7 cellular contexts compared by ENCODE assay signal in the genomic region with DNA sequence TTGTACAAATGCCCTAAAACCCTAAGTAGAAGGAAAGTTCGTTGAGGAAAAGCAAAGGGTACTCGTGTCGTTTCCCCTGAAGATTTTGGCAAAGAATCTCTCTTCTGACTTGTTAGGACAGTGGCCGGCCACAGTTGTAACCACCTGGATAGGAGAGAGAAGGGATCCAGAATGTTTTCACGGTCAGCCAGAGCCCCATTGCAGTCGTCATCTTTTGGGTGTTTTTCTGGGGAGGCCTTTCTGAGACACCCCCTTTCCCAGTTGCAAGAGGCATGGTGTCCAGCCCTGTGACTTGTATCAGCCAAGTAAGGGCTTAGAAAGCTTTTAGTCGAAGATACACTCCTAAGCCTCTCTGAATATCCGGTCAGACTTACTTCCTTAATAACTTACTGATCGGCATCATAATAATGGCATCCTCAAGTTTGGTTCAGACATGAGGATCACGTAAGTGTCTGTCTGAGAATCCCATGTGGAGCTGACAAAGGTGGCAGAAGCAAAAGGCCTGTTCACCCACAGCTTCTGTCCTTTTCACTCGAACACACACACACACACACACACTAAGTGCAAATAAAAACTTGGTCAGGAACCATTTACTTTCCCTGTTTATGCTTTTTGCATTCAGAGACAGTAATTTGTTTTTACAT.
A peak's percentile ranks its signal among the peaks of the same experiment; 100 is the strongest.
DNase-seq lines count a peak whose midpoint lies in the region; ATAC-seq and TF ChIP-seq lines count a peak whose summit lies in the region.

No MANE protein-coding gene starts in this region.

- DNase-seq in NCI-H69 (lab: John Stamatoyannopoulos, UW): peak; percentile 82
- DNase-seq in esophagus muscularis mucosa (ENCODE audit: extremely low spot score): no peak
- peak; percentile 43 for DNase-seq in renal cortical epithelial cell (ENCODE audit: low read depth)
- no peak for DNase-seq in posterior cingulate gyrus
- DNase-seq in NCI-H510A (lab: John Stamatoyannopoulos, UW): no peak

- no peaks in the 10 kb centered on the region for H3K9me3 ChIP-seq in esophagus muscularis mucosa

- H3K27ac ChIP-seq in esophagus muscularis mucosa (replicated peaks in 1 of 4): peak overlapping the region; percentile 86 to 87 (median 86)

- 29% methylated on average over 11 of the region's 11 CpGs for WGBS in esophagus muscularis mucosa

- H3K27me3 ChIP-seq in esophagus muscularis mucosa: no peaks in the 10 kb centered on the region

- H3K4me3 ChIP-seq in GM08714 (ENCODE audit: low read length) (peak overlapping the region; percentile 89), esophagus muscularis mucosa (peak overlapping the region; percentile 80 to 90 (median 86))

- no peak for TF ChIP-seq EP300 in esophagus muscularis mucosa (IDR thresholded peaks at IDR 0.05)

- TF ChIP-seq POLR2A in esophagus muscularis mucosa (IDR thresholded peaks at IDR 0.05; ENCODE audit: low read depth): no peak

- no peak for ATAC-seq in GM18511 (IDR thresholded peaks at IDR 0.05; ENCODE audit: unreplicated experiment)

- peaks cover 7 to 52% (median 41%) of the 10 kb centered on the region in 4 donors for H3K4me1 ChIP-seq in esophagus muscularis mucosa

- intact Hi-C loops in esophagus muscularis mucosa (cut with DNase I) (loop anchor here (5.0 to 10.0 kb wide), 3 partner anchors 654 to 1101 kb away; partner anchors contain the start of gene AUTS2), posterior cingulate gyrus (cut with DNase I) (loop anchor here (10.0 kb wide), 1 partner anchor 281 kb away; no protein-coding TSS in a partner anchor)

- no peaks in the 10 kb centered on the region for H3K36me3 ChIP-seq in esophagus muscularis mucosa

- no peak for TF ChIP-seq CTCF in esophagus muscularis mucosa (IDR thresholded peaks at IDR 0.05)

Comparison
In these comparisons a context has a peak if more than half of its experiments do, and no peak if none do; other contexts are left out.
1. DNase-seq: peak in NCI-H69 (single experiment) and renal cortical epithelial cell (single experiment); none in esophagus muscularis mucosa (single experiment), posterior cingulate gyrus (0 of 10) and NCI-H510A (single experiment).